In genomic region chr16:56203052-56203451, GRCh38 we compare ENCODE assay signal across 8 cellular contexts. TPM values are rescaled to one million over a fixed set of nuclear protein-coding genes. Genes with fewer than 3 reads are reported as not detected.
DNase-seq lines count a peak whose midpoint lies in the region; ATAC-seq and TF ChIP-seq lines count a peak whose summit lies in the region.

No MANE protein-coding gene starts in this region.

- H3K4me1 Mint-ChIP-seq in activated B cell treated with CpG ODN at 0.5 μM for 24 hours, result peaks cover 25% of the 10 kb centered on the region

- peak; percentile 25 for TF ChIP-seq CTCF in GM20000 (IDR thresholded peaks at IDR 0.05; ENCODE audit: extremely low read depth, missing control alignments)
- TF ChIP-seq CTCF in activated B cell treated with CpG ODN at 0.5 μM for 24 hours (IDR thresholded peaks at IDR 0.05), result no peak
- peak; percentile 20 for TF ChIP-seq CTCF in fibroblast of mammary gland (conservative IDR thresholded peaks at IDR 0.05; ENCODE audit: control insufficient read depth, insufficient read depth, low read depth, low read length)

- H3K4me3 ChIP-seq in fibroblast of mammary gland (ENCODE audit: control insufficient read depth, low read depth, low read length), result no peak overlapping the region

- H3K4me3 Mint-ChIP-seq in activated B cell treated with CpG ODN at 0.5 μM for 24 hours, result no peak overlapping the region

- POLR2A ChIA-PET in activated B cell treated with CpG ODN at 0.5 μM for 24 hours (lab: Charles Lee), result interaction anchor here (0.6 kb wide), 1 partner anchor 260 kb away, joined by 3 read pairs; no protein-coding TSS in a partner anchor

- intact Hi-C loops in activated B cell treated with CpG ODN at 0.5 μM for 24 hours (cut with micrococcal nuclease), result loop anchor here (1.0 to 2.0 kb wide), 6 partner anchors 115 to 738 kb away; no protein-coding TSS in a partner anchor

- no peaks in the 10 kb centered on the region for H3K27me3 Mint-ChIP-seq in activated B cell treated with CpG ODN at 0.5 μM for 24 hours

- peak; percentile 76 for DNase-seq in DMS 273 (lab: John Stamatoyannopoulos, UW; ENCODE audit: unreplicated experiment)
- peak; percentile 52 for DNase-seq in GM20000 (ENCODE audit: low spot score)
- peak; percentile 69 for DNase-seq in HT1080 (ENCODE audit: low read depth)
- DNase-seq in activated B cell treated with CpG ODN at 0.5 μM for 24 hours, result no peak
- peak; percentile 20 for DNase-seq in fibroblast of mammary gland (ENCODE audit: low read depth)
- peak; percentile 36 to 49 for DNase-seq in stimulated activated CD4-positive, alpha-beta T cell treated with anti-CD3 and anti-CD28 coated beads, Interleukin-1b, Interleukin-23, amount 100 ng/mL, for 4 hours (ENCODE audit: low read depth in 2 of 2)
- no peak for DNase-seq in DMS79 (lab: John Stamatoyannopoulos, UW)
- no peak for DNase-seq in T1000 (lab: John Stamatoyannopoulos, UW)

- no peak overlapping the region for H3K27ac Mint-ChIP-seq in activated B cell treated with CpG ODN at 0.5 μM for 24 hours

- CTCF ChIA-PET in activated B cell treated with CpG ODN at 0.5 μM for 24 hours (lab: Charles Lee), result interaction anchor here (0.6 to 4.2 kb wide), 20 partner anchors 9 to 738 kb away, joined by 3 to 61 read pairs (median 4); partner anchors contain the start of gene GNAO1

- no peaks in the 10 kb centered on the region for H3K9me3 Mint-ChIP-seq in activated B cell treated with CpG ODN at 0.5 μM for 24 hours

- no peaks in the 10 kb centered on the region for H3K36me3 Mint-ChIP-seq in activated B cell treated with CpG ODN at 0.5 μM for 24 hours (ENCODE audit: low read depth)

- ATAC-seq in activated B cell treated with CpG ODN at 0.5 μM for 24 hours (ENCODE audit: low read depth), result peak; percentile 92

RNA-seq across cellular contexts. Expression of gene GNAO1, which starts 11.8 kb away (rescaled TPM):
- total RNA-seq in HT1080 (2014; rRNA removed; shearing (Covaris generic)), result 0.05 TPM in 1 of 2 replicates, not detected in the other
- 0.30 and 0.33 TPM in 2 replicates for polyA plus RNA-seq in HT1080 (2015; cell fraction: cytosol; rRNA removed)
- 0.75 and 2.0 TPM in 2 replicates for polyA plus RNA-seq in HT1080 (2015; cell fraction: nucleus; rRNA removed)
- 0.53 and 0.78 TPM in 2 replicates for total RNA-seq in activated B cell treated with CpG ODN at 0.5 μM for 24 hours

Comparison
In these comparisons a context has a peak if more than half of its experiments do, and no peak if none do; other contexts are left out.
1. DNase-seq: peak in DMS 273 (single experiment), GM20000 (single experiment), HT1080 (single experiment), fibroblast of mammary gland (single experiment) and stimulated activated CD4-positive, alpha-beta T cell treated with anti-CD3 and anti-CD28 coated beads, Interleukin-1b, Interleukin-23, amount 100 ng/mL, for 4 hours (2 of 2); none in activated B cell treated with CpG ODN at 0.5 μM for 24 hours (single experiment), DMS79 (single experiment) and T1000 (single experiment).